ENCODE assay signal across 2 cellular contexts in genomic region chr3:64681015-64681414, GRCh38.
TF ChIP-seq lines count a peak whose summit lies in the region.

No MANE protein-coding gene starts in this region.

TF ChIP-seq in GM23338, 12 proteins besides CTCF, POLR2A, EP300 and RAD21:
- TF ChIP-seq CREB1 (CRISPR knock-in tag; IDR thresholded peaks at IDR 0.05; ENCODE audit: low read depth): no peak
- no peak for TF ChIP-seq JUNB (IDR thresholded peaks at IDR 0.05; ENCODE audit: unreplicated experiment)
- no peak for TF ChIP-seq ETS1 (IDR thresholded peaks at IDR 0.05)
- TF ChIP-seq ZNF331 (CRISPR knock-in tag; IDR thresholded peaks at IDR 0.05; ENCODE audit: low read depth): no peak
- TF ChIP-seq ZNF462 (CRISPR knock-in tag; IDR thresholded peaks at IDR 0.05): no peak
- no peak for TF ChIP-seq EZH2 (IDR thresholded peaks at IDR 0.05; ENCODE audit: low read depth, unreplicated experiment)
- TF ChIP-seq ZNF114 (CRISPR knock-in tag; IDR thresholded peaks at IDR 0.05): no peak

TF ChIP-seq in H1, 55 proteins besides CTCF, POLR2A, EP300 and RAD21:
- TF ChIP-seq TBP (IDR thresholded peaks at IDR 0.05; ENCODE audit: low read depth, low read length): no peak
- TF ChIP-seq TEAD4 (IDR thresholded peaks at IDR 0.05; ENCODE audit: low read depth, low read length): peak; percentile 34; the same call in 1 of the 2 replicates
